18 cellular contexts compared by ENCODE assay signal in the genomic region with DNA sequence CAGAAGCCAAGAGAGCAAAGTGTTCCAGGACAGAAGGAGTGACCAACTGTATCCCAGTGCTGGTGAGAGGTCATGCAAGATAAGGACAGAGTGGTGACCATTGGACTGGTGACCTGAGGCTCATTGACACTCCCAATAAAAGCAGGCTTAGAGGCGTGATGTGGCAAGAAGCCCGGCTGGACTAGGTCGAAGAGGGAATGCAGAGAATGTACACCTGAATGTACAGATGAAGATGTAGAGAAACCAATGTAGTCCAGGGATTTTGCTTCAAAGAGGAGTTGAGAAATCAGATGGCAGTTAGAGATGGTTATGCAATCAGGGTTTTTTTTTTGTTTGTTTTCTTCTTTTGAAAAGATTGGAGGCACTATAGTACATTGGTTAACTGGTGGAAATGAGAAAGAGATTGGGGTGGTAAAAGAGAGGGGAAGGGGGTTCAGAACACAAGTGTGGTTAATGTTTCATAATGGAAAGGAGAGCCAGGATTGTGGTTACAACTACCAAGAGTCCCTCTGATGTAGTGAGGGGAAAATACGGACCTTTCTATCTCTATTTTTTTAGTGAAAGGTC. TPM values are rescaled to one million over a fixed set of nuclear protein-coding genes. Genes with fewer than 3 reads are reported as not detected.
A peak's percentile ranks its signal among the peaks of the same experiment; 100 is the strongest.
DNase-seq lines count a peak whose midpoint lies in the region; ATAC-seq and TF ChIP-seq lines count a peak whose summit lies in the region.
"Had no signal": no experiment of that assay in that cellular context is flagged by ENCODE, and none has a peak within 500 bp of the region (broad histone marks: within the 10 kb centered on the region; RNA-seq: fewer than 3 reads in every experiment).

No MANE protein-coding gene starts in this region.

- 41 to 60% (median 45%) methylated on average over 4 of the region's 4 CpGs for WGBS in stomach, 5 donors

- H3K27me3 ChIP-seq in stomach (no peaks in the 10 kb centered on the region), BE2C (no peaks in the 10 kb centered on the region)
- H3K27me3 ChIP-seq: left lung had no signal

- no peak overlapping the region for H3K4me3 Mint-ChIP-seq in activated T-cell treated with anti-CD3 and anti-CD28 coated beads, Interleukin-2, amount 50 U/mL, for 72 hours
- H3K4me3 Mint-ChIP-seq: central memory CD8-positive, alpha-beta T cell; T-helper 2 cell treated with Interferon-gamma antibody and Interleukin-4, amounts not matched to agents 5 μg/mL and 100 μg/mL, for 36 hours; type B pancreatic cell had no signal

- peak; percentile 47 to 49 for ATAC-seq in activated T-cell treated with anti-CD3 and anti-CD28 coated beads, Interleukin-2, amount 50 U/mL, for 72 hours (replicated peaks in 1 of 2)
- ATAC-seq in HG03432 (IDR thresholded peaks at IDR 0.05; ENCODE audit: unreplicated experiment): no peak
- ATAC-seq: left lung had no signal

- TF ChIP-seq POLR2A in stomach (IDR thresholded peaks at IDR 0.05): no peak

- no peak overlapping the region for H3K27ac Mint-ChIP-seq in activated T-cell treated with anti-CD3 and anti-CD28 coated beads, Interleukin-2, amount 50 U/mL, for 72 hours
- H3K27ac Mint-ChIP-seq: T-helper 2 cell treated with Interferon-gamma antibody and Interleukin-4, amounts not matched to agents 5 μg/mL and 100 μg/mL, for 36 hours; type B pancreatic cell had no signal

- TF ChIP-seq EP300 in stomach (IDR thresholded peaks at IDR 0.05): no peak

- H3K36me3 ChIP-seq in stomach (peaks cover 0 to 17% (median 0%) of the 10 kb centered on the region in 4 donors), BE2C (peaks cover 38% of the 10 kb centered on the region)

- no peak for DNase-seq in activated T-cell treated with anti-CD3 and anti-CD28 coated beads, Interleukin-2, amount 50 U/mL, for 72 hours
- DNase-seq in activated T-cell treated with anti-CD3 and anti-CD28 coated beads, Interleukin-2, amount 50 U/mL, for 48 hours: no peak
- DNase-seq in RPMI7951 (ENCODE audit: low read depth) (peak; percentile 33), fibroblast of villous mesenchyme (ENCODE audit: low read depth) (peak; percentile 46), stomach (peak; percentile 48), DMS 273 treated with DMSO at 0.1 percent for 48 hours (lab: John Stamatoyannopoulos, UW) (no peak), BE2C (no peak)
- DNase-seq: activated CD4-positive, alpha-beta T cell treated with anti-CD3 and anti-CD28 coated beads, Interleukin-2, amount 50 U/mL, for 4 hours; hypothalamus; Karpas-422; left lung; NCI-H2171; stimulated activated CD4-positive, alpha-beta T cell treated with anti-CD3 and anti-CD28 coated beads, Interleukin-12 subunit alpha, Interleukin-12 subunit beta, amount 100 ng/mL, for 4 hours had no signal

- peak overlapping the region in 4 of 5 donors; percentile 10 to 73 (median 55) for H3K27ac ChIP-seq in stomach
- H3K27ac ChIP-seq: left lung, PC-9 had no signal

- H3K9me3 Mint-ChIP-seq in activated T-cell treated with anti-CD3 and anti-CD28 coated beads, Interleukin-2, amount 50 U/mL, for 72 hours: no peaks in the 10 kb centered on the region
- H3K9me3 Mint-ChIP-seq: central memory CD8-positive, alpha-beta T cell; T-helper 2 cell treated with Interferon-gamma antibody and Interleukin-4, amounts not matched to agents 5 μg/mL and 100 μg/mL, for 36 hours; type B pancreatic cell had no signal

- no peaks in the 10 kb centered on the region for H3K36me3 Mint-ChIP-seq in activated T-cell treated with anti-CD3 and anti-CD28 coated beads, Interleukin-2, amount 50 U/mL, for 72 hours (ENCODE audit: insufficient read depth in 2 of 2)

- peaks cover 26 to 51% (median 41%) of the 10 kb centered on the region in 4 donors for H3K4me1 ChIP-seq in stomach
- H3K4me1 ChIP-seq in BE2C: peaks cover 12% of the 10 kb centered on the region

- TF ChIP-seq CTCF in fibroblast of villous mesenchyme (IDR thresholded peaks at IDR 0.05; ENCODE audit: insufficient read depth, low read depth, low read length): no peak
- TF ChIP-seq CTCF in stomach (IDR thresholded peaks at IDR 0.05): no peak
- TF ChIP-seq CTCF in BE2C (IDR thresholded peaks at IDR 0.05; ENCODE audit: low read depth, low read length): no peak

- no peak overlapping the region for H3K4me3 ChIP-seq in fibroblast of villous mesenchyme (ENCODE audit: low read depth, low read length)
- H3K4me3 ChIP-seq in stomach: no peak overlapping the region
- no peak overlapping the region for H3K4me3 ChIP-seq in BE2C (ENCODE audit: low read depth, low read length)
- H3K4me3 ChIP-seq: left lung, PC-9 had no signal

- H3K27me3 Mint-ChIP-seq in activated T-cell treated with anti-CD3 and anti-CD28 coated beads, Interleukin-2, amount 50 U/mL, for 72 hours (ENCODE audit: low read depth): peaks cover 20% of the 10 kb centered on the region
- H3K27me3 Mint-ChIP-seq: type B pancreatic cell had no signal

- H3K9me3 ChIP-seq in stomach (no peaks in the 10 kb centered on the region), BE2C (no peaks in the 10 kb centered on the region)
- H3K9me3 ChIP-seq: left lung had no signal

- peaks cover 28% of the 10 kb centered on the region for H3K4me1 Mint-ChIP-seq in activated T-cell treated with anti-CD3 and anti-CD28 coated beads, Interleukin-2, amount 50 U/mL, for 72 hours (ENCODE audit: low read depth)
- H3K4me1 Mint-ChIP-seq: central memory CD8-positive, alpha-beta T cell had no signal

- intact Hi-C loops in stomach (cut with DNase I; ENCODE audit: low total_unique reads): no loop called here

RNA-seq across cellular contexts. Expression of gene ST3GAL6, which starts 23.3 kb away (rescaled TPM):
- 1 to 10 TPM in 1 of 2 donors, under 1 TPM in 1; 0.07 to 1.5 TPM for total RNA-seq in activated T-cell treated with anti-CD3 and anti-CD28 coated beads, Interleukin-2, amount 50 U/mL, for 72 hours
- total RNA-seq in RPMI7951 (2014; rRNA removed; shearing (Covaris generic)): 8.6 and 10.5 TPM in 2 replicates
- total RNA-seq in fibroblast of villous mesenchyme (3.9 and 5.2 TPM in 2 replicates), stomach (100 to 1,000 TPM in 1 of 5 donors, 10 to 100 TPM in 3, not detected in 1; 13.6 to 129 (median 40.3) TPM)
- 1 to 10 TPM; 5.8 to 7.7 (median 6.1) TPM for polyA plus RNA-seq in stomach
- polyA plus RNA-seq in BE2C (2012; ENCODE audit: insufficient read depth, insufficient read length, low read depth): 59.5 TPM

Comparison
In these comparisons a context has a peak if more than half of its experiments do, and no peak if none do; other contexts are left out.
1. DNase-seq: peak in RPMI7951 (single experiment), fibroblast of villous mesenchyme (single experiment) and stomach (single experiment); none in activated T-cell treated with anti-CD3 and anti-CD28 coated beads, Interleukin-2, amount 50 U/mL, for 72 hours (0 of 2), activated T-cell treated with anti-CD3 and anti-CD28 coated beads, Interleukin-2, amount 50 U/mL, for 48 hours (0 of 2), DMS 273 treated with DMSO at 0.1 percent for 48 hours (single experiment) and BE2C (single experiment).